Comparison of ENCODE assay signal across 11 cellular contexts in genomic region chr1:21263052-21263429, GRCh38. TPM values are rescaled to one million over a fixed set of nuclear protein-coding genes. Genes with fewer than 3 reads are reported as not detected.
DNase-seq lines count a peak whose midpoint lies in the region; ATAC-seq, FAIRE-seq and TF ChIP-seq lines count a peak whose summit lies in the region.
"Had no signal": no experiment of that assay in that cellular context is flagged by ENCODE, and none has a peak within 500 bp of the region (broad histone marks: within the 10 kb centered on the region; RNA-seq: fewer than 3 reads in every experiment).

No MANE protein-coding gene starts in this region.

- no peaks in the 10 kb centered on the region for H3K79me2 ChIP-seq in H1 (ENCODE audit: control insufficient read depth in 1 of 2, insufficient read depth in 2 of 2, low read length in 2 of 2)

- H2BK12ac ChIP-seq in H1 (ENCODE audit: low read depth, low read length), result 0 out of 2 replicates have a peak overlapping the region, but pooled peaks have one; percentile 11

- H3K79me1 ChIP-seq in H1 (ENCODE audit: low read depth, low read length), result no peaks in the 10 kb centered on the region

- TF ChIP-seq CTCF in heart left ventricle (IDR thresholded peaks at IDR 0.05) (no peak), H1 (IDR thresholded peaks at IDR 0.05; ENCODE audit: control extremely low read depth in 1 of 3, insufficient read depth in 1 of 3, low read depth in 1 of 3, low read length in 3 of 3) (no peak), neutrophil (IDR thresholded peaks at IDR 0.05) (no peak)

- no peak overlapping the region for H4K8ac ChIP-seq in H1 (ENCODE audit: extremely low read depth, insufficient read depth, low read length)

- H2BK15ac ChIP-seq in H1 (ENCODE audit: low read length), result no peak overlapping the region

- no peak overlapping the region for H2BK20ac ChIP-seq in H1 (ENCODE audit: low read length)

- no peak overlapping the region for H2AK5ac ChIP-seq in H1 (ENCODE audit: low read depth, low read length)

- no peak overlapping the region for H4K5ac ChIP-seq in H1 (ENCODE audit: insufficient read length, low read depth, low read length)

- peaks cover 0 to 46% (median 28%) of the 10 kb centered on the region in 9 donors for H3K36me3 ChIP-seq in heart left ventricle
- no peaks in the 10 kb centered on the region; a peak in 1 of 8 replicates for H3K36me3 ChIP-seq in H1 (ENCODE audit: control insufficient read depth in 2 of 4, insufficient read depth in 4 of 4, low read length in 3 of 4)
- peaks cover 93% of the 10 kb centered on the region for H3K36me3 ChIP-seq in neutrophil
- no peaks in the 10 kb centered on the region for H3K36me3 ChIP-seq in urinary bladder (ENCODE audit: insufficient read depth)

- TF ChIP-seq POLR2A in heart left ventricle (IDR thresholded peaks at IDR 0.05) (no peak), H1 (IDR thresholded peaks at IDR 0.05; ENCODE audit: control extremely low read depth in 1 of 2, low read depth in 2 of 2, low read length in 2 of 2) (no peak)

- H2BK120ac ChIP-seq in H1 (replicated peaks; ENCODE audit: low read depth, low read length), result no peak overlapping the region

- no peak for ATAC-seq in heart left ventricle
- ATAC-seq in Right ventricle myocardium superior (ENCODE audit: poor library complexity), result no peak
- ATAC-seq: T-cell had no signal

- H3K4me1 ChIP-seq in heart left ventricle (peaks cover 17 to 78% (median 63%) of the 10 kb centered on the region in 12 donors), H1 (replicated peaks in 1 of 4; ENCODE audit: control insufficient read depth in 3 of 4, insufficient read depth in 4 of 4, low read length in 3 of 4) (peaks cover 0 to 15% (median 7%) of the 10 kb centered on the region in 4 experiments; a peak in 5 of 7 replicates), neutrophil (ENCODE audit: control insufficient read depth in 1 of 2, insufficient read depth in 1 of 2, low read depth in 1 of 2, low read length in 1 of 2) (peaks cover 21 to 23% of the 10 kb centered on the region in 2 experiments), urinary bladder (ENCODE audit: insufficient read depth) (no peaks in the 10 kb centered on the region)

- no peak for TF ChIP-seq RAD21 in H1 (IDR thresholded peaks at IDR 0.05 in 1 of 2, conservative IDR thresholded peaks at IDR 0.05 in 1 of 2; ENCODE audit: low read depth in 2 of 2, low read length in 2 of 2)

- H3K4ac ChIP-seq in H1 (replicated peaks; ENCODE audit: insufficient read length, low read depth, low read length), result no peak overlapping the region

- no peak for TF ChIP-seq EP300 in H1 (IDR thresholded peaks at IDR 0.05; ENCODE audit: borderline replicate concordance in 1 of 2, low read depth in 2 of 2, low read length in 2 of 2)

- peak overlapping the region; percentile 82; the same call in 1 of the 2 replicates for H2BK5ac ChIP-seq in H1 (ENCODE audit: low read depth, low read length)

- intact Hi-C loops in heart left ventricle (cut with DNase I) (loop anchor here in 2 of 10 donors (5.0 kb wide), 2 partner anchors 79 to 84 kb away; no protein-coding TSS in a partner anchor), Right ventricle myocardium superior (cut with DNase I) (no loop called here)

- no peaks in the 10 kb centered on the region for H3K23me2 ChIP-seq in H1 (ENCODE audit: low read depth, low read length)

- H3K27ac ChIP-seq in heart left ventricle, result peak overlapping the region; percentile 85 to 98 (median 94)
- no peak overlapping the region for H3K27ac ChIP-seq in H1 (ENCODE audit: low read depth, low read length)
- peak overlapping the region; percentile 79 for H3K27ac ChIP-seq in neutrophil
- H3K27ac ChIP-seq in urinary bladder (ENCODE audit: low read depth), result peak overlapping the region; percentile 68

- no peak overlapping the region for H3K56ac ChIP-seq in H1 (replicated peaks; ENCODE audit: insufficient read length, low read depth, low read length)

- FAIRE-seq in H1 (lab: Jason Lieb, UNC), result no peak

- H3K9me3 ChIP-seq in heart left ventricle (no peaks in the 10 kb centered on the region), H1 (ENCODE audit: insufficient read depth in 2 of 2, low read depth in 1 of 2, low read length in 1 of 2) (no peaks in the 10 kb centered on the region), neutrophil (no peaks in the 10 kb centered on the region)

- no peak overlapping the region; a peak in 1 of 4 replicates for H3K4me2 ChIP-seq in H1 (ENCODE audit: insufficient read depth in 1 of 2, low read depth in 2 of 2, low read length in 2 of 2)

- peak overlapping the region in 1 of 12 donors; percentile 7 for H3K4me3 ChIP-seq in heart left ventricle
- H3K4me3 ChIP-seq in H1 (ENCODE audit: extremely low read depth in 1 of 4, insufficient read depth in 2 of 4, low read depth in 3 of 4, low read length in 4 of 4), result no peak overlapping the region
- no peak overlapping the region for H3K4me3 ChIP-seq in neutrophil (ENCODE audit: low read depth in 1 of 2, low read length in 1 of 2)
- no peak overlapping the region for H3K4me3 ChIP-seq in urinary bladder (ENCODE audit: low read depth, low read length)

- no peak overlapping the region for H3K14ac ChIP-seq in H1 (ENCODE audit: insufficient read length)

- WGBS in heart left ventricle, 4 donors, result 62 to 70% (median 66%) methylated on average over 10 of the region's 10 CpGs
- WGBS in H1 (ENCODE audit: extremely low coverage in 1 of 2, insufficient coverage in 1 of 2, insufficient read length in 1 of 2, insufficient replicate concordance in 2 of 2, low coverage in 1 of 2, low lambda C conversion rate in 2 of 2, missing lambda C conversion rate in 1 of 2), 2 experiments, result 82% methylated on average over 9 of the region's 10 CpGs; no CpG with 5 or more reads in 1 of the 2 experiments
- WGBS in urinary bladder, result 70% methylated on average over 10 of the region's 10 CpGs

- CTCF ChIA-PET in H1 (lab: Charles Lee; ENCODE audit: partially characterized antibody), result interaction anchor here (1.2 to 12.4 kb wide), 8 partner anchors 8 to 105 kb away, joined by 3 to 374 read pairs (median 6); no protein-coding TSS in a partner anchor

- no peak overlapping the region for H3K9ac ChIP-seq in H1 (replicated peaks in 1 of 4; ENCODE audit: extremely low read depth in 1 of 4, low read depth in 3 of 4, low read length in 3 of 4)

- H4K20me1 ChIP-seq in H1 (replicated peaks in 1 of 2; ENCODE audit: control insufficient read depth in 1 of 2, insufficient read depth in 2 of 2, low read length in 2 of 2), result peaks cover 0 to 2% of the 10 kb centered on the region in 2 experiments

- no peak overlapping the region for H3K18ac ChIP-seq in H1 (ENCODE audit: extremely low read depth, low read length)

- POLR2A ChIA-PET in H1 (lab: Charles Lee; ENCODE audit: partially characterized antibody), result interaction anchor here (1.0 to 1.7 kb wide), 5 partner anchors 55 to 82 kb away, joined by 3 to 8 read pairs (median 5); no protein-coding TSS in a partner anchor

- H3K27me3 ChIP-seq in heart left ventricle (no peaks in the 10 kb centered on the region), H1 (replicated peaks in 1 of 4; ENCODE audit: control insufficient read depth in 3 of 4, extremely low read depth in 1 of 4, insufficient read depth in 3 of 4, low read length in 3 of 4) (no peaks in the 10 kb centered on the region), neutrophil (no peaks in the 10 kb centered on the region)

- no peak overlapping the region for H2AFZ ChIP-seq in H1 (ENCODE audit: low read length)

- no peak overlapping the region for H3K23ac ChIP-seq in H1 (ENCODE audit: insufficient read length)

- DNase-seq in heart left ventricle (peak in 1 of 5 donors; percentile 21), Right ventricle myocardium superior (no peak), H1 (ENCODE audit: low read depth in 1 of 2, low spot score in 2 of 2) (no peak), superior temporal gyrus (ENCODE audit: extremely low spot score) (no peak)
- no peak for DNase-seq in stimulated activated CD4-positive, alpha-beta T cell treated with anti-CD3 and anti-CD28 coated beads, Interleukin-4, amount 100 ng/mL, for 4 hours
- no peak for DNase-seq in activated effector memory CD4-positive, alpha-beta T cell treated with Interleukin-2 at 50 U/mL for 16 hours
- DNase-seq: CD4-positive, CD25-positive, alpha-beta regulatory T cell; NCI-H526; T-cell had no signal

- H4K91ac ChIP-seq in H1 (replicated peaks; ENCODE audit: insufficient read length, low read length), result no peak overlapping the region

TF ChIP-seq in H1, 55 proteins besides CTCF, POLR2A, EP300 and RAD21:
- TF ChIP-seq KDM5A (IDR thresholded peaks at IDR 0.05; ENCODE audit: low read length), result no peak
- TF ChIP-seq HDAC2 (IDR thresholded peaks at IDR 0.05; ENCODE audit: borderline replicate concordance in 1 of 2, low read depth in 2 of 2, low read length in 2 of 2), result no peak
- no peak for TF ChIP-seq PHF8 (conservative IDR thresholded peaks at IDR 0.05; ENCODE audit: low read depth, low read length)
- no peak for TF ChIP-seq SIN3A (conservative IDR thresholded peaks at IDR 0.05 in 1 of 2, IDR thresholded peaks at IDR 0.05 in 1 of 2; ENCODE audit: low read depth in 1 of 2, low read length in 2 of 2)
TF ChIP-seq in H1: peak in this region for 0.

RNA-seq across cellular contexts. Expression of gene ECE1, which starts 27.2 kb away (rescaled TPM):
- total RNA-seq in heart left ventricle, result 100 to 1,000 TPM in 1 of 9 donors, 10 to 100 TPM in 8; 37.3 to 140 (median 59.4) TPM
- polyA plus RNA-seq in heart left ventricle, result 10 to 100 TPM; 38.4 to 61.3 TPM
- 45.3 TPM for total RNA-seq in Right ventricle myocardium superior
- total RNA-seq in H1 (2021; fragmentation: NEBNext Ultra II Directional; extraction: Animal tissue kit (Norgen Biotek cat#: 25700)), result 36.8 and 37.1 TPM in 2 replicates
- 21.4 and 26.7 TPM in 2 replicates for polyA plus RNA-seq in H1 (2011; rRNA removed)
- polyA plus RNA-seq in H1 (2011; cell fraction: cytosol; rRNA removed), result 15.9 TPM
- polyA plus RNA-seq in H1 (2011; cell fraction: nucleus; rRNA removed), result 24.2 TPM
- polyA plus RNA-seq in H1 (2012, experiment 1 of 2), result 23.4 to 31.1 TPM (median 26.4 TPM) in 4 replicates
- 17.3 TPM for polyA plus RNA-seq in H1 (2012, experiment 2 of 2)
- polyA plus RNA-seq in H1 (2013, experiment 1 of 2), result 44.8 TPM
- polyA plus RNA-seq in H1 (2013, experiment 2 of 2), result 44.6 TPM
- 23.9 and 27.9 TPM in 2 replicates for polyA minus RNA-seq in H1 (2011; rRNA and poly(A)+ RNA removed)
- polyA minus RNA-seq in H1 (2011; cell fraction: cytosol; rRNA and poly(A)+ RNA removed), result 13.4 TPM
- polyA minus RNA-seq in H1 (2011; cell fraction: nucleus; rRNA and poly(A)+ RNA removed), result 12.3 TPM
- 32.5 TPM for total RNA-seq in urinary bladder
- 121 TPM for polyA plus RNA-seq in urinary bladder
